Comparison of ENCODE assay signal across 1 cellular context in the genomic region with DNA sequence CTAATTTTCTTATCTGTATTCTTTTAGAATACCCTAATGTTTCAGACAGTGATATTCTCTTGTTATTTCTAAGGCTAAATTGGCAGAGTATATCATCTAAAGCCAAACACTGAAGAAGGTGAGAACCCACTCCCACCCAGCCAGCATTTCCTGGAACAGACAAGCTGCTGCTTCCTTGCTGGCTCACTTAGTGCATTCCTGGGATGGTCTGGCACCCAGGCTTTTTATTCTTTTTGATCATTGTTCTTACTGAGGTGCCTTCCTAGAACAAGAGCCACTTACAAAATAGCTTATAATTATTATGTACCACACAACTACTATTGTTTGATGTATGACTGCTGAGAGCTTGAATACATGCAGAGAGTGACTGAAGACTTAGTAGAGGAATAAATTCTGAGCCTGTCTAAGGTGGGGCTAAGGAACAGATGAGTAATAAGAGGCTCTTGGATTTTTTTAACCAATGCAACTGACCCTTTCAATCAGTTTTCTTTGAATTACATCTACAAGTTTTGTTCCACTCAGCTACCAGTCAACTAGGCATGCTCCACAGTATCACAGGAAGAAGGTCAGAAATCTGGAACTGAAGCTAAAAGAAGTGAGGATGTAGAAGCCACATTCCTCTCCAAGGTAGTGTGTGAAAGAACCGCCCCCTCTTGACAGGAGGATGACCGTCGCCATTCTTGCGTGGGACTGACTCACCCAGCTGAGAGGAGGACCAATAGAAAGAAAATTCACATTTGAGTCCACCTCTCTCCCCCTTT.
TF ChIP-seq lines count a peak whose summit lies in the region.

No MANE protein-coding gene starts in this region.

TF ChIP-seq in K562, 482 proteins besides CTCF, POLR2A, EP300 and RAD21:
- TF ChIP-seq EGR1 (conservative IDR thresholded peaks at IDR 0.05) (peak; percentile 48), YY1 (IDR thresholded peaks at IDR 0.05; ENCODE audit: borderline replicate concordance in 1 of 3, control insufficient read depth in 1 of 3, extremely low read depth in 1 of 3, insufficient read depth in 3 of 3, insufficient read length in 1 of 3, insufficient replicate concordance in 2 of 3, low read depth in 1 of 3, low read length in 2 of 3) (peak in 1 of 3 experiments; percentile 32), ERF (CRISPR knock-in tag; IDR thresholded peaks at IDR 0.05) (no peak)
- TF ChIP-seq, protein P1, sequence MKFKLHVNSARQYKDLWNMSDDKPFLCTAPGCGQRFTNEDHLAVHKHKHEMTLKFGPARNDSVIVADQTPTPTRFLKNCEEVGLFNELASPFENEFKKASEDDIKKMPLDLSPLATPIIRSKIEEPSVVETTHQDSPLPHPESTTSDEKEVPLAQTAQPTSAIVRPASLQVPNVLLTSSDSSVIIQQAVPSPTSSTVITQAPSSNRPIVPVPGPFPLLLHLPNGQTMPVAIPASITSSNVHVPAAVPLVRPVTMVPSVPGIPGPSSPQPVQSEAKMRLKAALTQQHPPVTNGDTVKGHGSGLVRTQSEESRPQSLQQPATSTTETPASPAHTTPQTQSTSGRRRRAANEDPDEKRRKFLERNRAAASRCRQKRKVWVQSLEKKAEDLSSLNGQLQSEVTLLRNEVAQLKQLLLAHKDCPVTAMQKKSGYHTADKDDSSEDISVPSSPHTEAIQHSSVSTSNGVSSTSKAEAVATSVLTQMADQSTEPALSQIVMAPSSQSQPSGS (CRISPR knock-in tag; IDR thresholded peaks at IDR 0.05) = no peak
